8 cellular contexts compared by ENCODE assay signal in the genomic region with DNA sequence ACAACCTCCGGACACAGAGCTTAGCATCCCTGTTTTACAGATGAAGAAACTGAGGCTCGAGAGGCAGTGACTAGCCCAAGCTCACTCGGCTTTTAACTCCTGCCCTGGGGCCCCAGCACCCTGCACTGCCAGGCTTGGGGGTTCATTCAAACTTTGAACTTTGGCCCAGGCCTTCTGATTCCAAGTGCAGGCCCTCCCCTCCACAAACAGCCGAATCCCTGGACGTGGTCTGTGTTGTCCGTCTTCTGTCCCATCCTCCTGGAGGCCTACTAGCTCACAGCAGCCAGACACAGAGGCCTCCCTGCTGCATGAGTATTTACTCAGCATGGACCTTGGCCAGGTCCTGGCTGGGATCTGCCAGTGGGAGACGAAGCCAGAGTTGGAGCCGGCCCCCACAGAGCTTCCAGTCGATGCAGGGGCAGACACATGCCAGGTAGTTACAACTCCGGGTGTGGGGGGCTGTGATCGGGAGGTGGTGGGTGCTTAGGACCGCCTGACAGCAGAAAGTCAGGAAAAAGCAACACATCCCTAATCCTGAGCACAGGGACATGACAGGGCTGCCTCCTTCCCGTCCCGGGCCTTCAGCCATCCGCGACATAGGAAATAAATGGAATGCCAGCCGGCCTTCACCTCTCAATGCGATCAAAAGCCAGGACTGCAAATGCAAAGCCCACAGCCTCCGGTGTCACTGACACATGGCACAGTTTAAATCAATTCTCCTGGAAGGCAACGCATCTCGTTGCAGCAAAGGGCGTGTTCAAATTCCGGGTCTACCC. TPM values are rescaled to one million over a fixed set of nuclear protein-coding genes. Genes with fewer than 3 reads are reported as not detected.
A peak's percentile ranks its signal among the peaks of the same experiment; 100 is the strongest.
DNase-seq lines count a peak whose midpoint lies in the region; ATAC-seq, FAIRE-seq and TF ChIP-seq lines count a peak whose summit lies in the region.

No MANE protein-coding gene starts in this region.

- H3F3A ChIP-seq in PC-9 (ENCODE audit: insufficient read depth, low read depth), result no peaks in the 10 kb centered on the region

- peak overlapping the region; percentile 42 for H3K56ac ChIP-seq in IMR-90 (ENCODE audit: extremely low read depth, insufficient read depth, low read length)

- H4K20me1 ChIP-seq in IMR-90 (ENCODE audit: insufficient read depth, low read length) (peaks cover 7% of the 10 kb centered on the region), K562 (replicated peaks; ENCODE audit: control insufficient read depth, insufficient read depth, low read length) (peaks cover 15% of the 10 kb centered on the region), PC-9 (ENCODE audit: insufficient read depth) (peaks cover under 1% of the 10 kb centered on the region)

- H3K27me3 ChIP-seq in IMR-90 (ENCODE audit: control insufficient read depth, insufficient read depth, low read length) (no peaks in the 10 kb centered on the region), K562 (ENCODE audit: control insufficient read depth in 2 of 2, insufficient read depth in 2 of 2, low read length in 2 of 2) (peaks cover 41 to 91% of the 10 kb centered on the region in 2 experiments), stomach smooth muscle (ENCODE audit: control insufficient read depth in 1 of 2, insufficient read depth in 2 of 2, low read length in 2 of 2) (no peaks in the 10 kb centered on the region), PC-9 (ENCODE audit: insufficient read depth, low read depth) (no peaks in the 10 kb centered on the region)

- H3K36me3 ChIP-seq in IMR-90 (ENCODE audit: control insufficient read depth, insufficient read depth, low read length), result no peaks in the 10 kb centered on the region
- H3K36me3 ChIP-seq in K562 (ENCODE audit: control insufficient read depth, insufficient read depth, low read length), result no peaks in the 10 kb centered on the region
- H3K36me3 ChIP-seq in stomach smooth muscle (ENCODE audit: control insufficient read depth in 2 of 2, insufficient read depth in 2 of 2, low read length in 2 of 2), result no peaks in the 10 kb centered on the region
- H3K36me3 ChIP-seq in PC-9 (ENCODE audit: low read depth), result no peaks in the 10 kb centered on the region

- peak overlapping the region; percentile 92 for H2BK5ac ChIP-seq in IMR-90 (ENCODE audit: low read depth, low read length, poor library complexity, severe bottlenecking)

- no peak for FAIRE-seq in K562 (lab: Jason Lieb, UNC)

- peak overlapping the region; percentile 96; the same call in 2 of the 3 replicates for H2BK15ac ChIP-seq in IMR-90 (ENCODE audit: low read depth, low read length)

- H2BK20ac ChIP-seq in IMR-90 (ENCODE audit: low read depth, low read length), result peak overlapping the region; percentile 97

- intact Hi-C loops in IMR-90 (cut with micrococcal nuclease), result no loop called here
- intact Hi-C loops in K562 (cut with micrococcal nuclease), result no loop called here
- intact Hi-C loops in PC-9 (cut with micrococcal nuclease; ENCODE audit: unreplicated experiment), result no loop called here

- TF ChIP-seq EP300 in K562 (IDR thresholded peaks at IDR 0.05; ENCODE audit: low read length), result no peak

- peak overlapping the region; percentile 91 for H2AFZ ChIP-seq in IMR-90 (replicated peaks; ENCODE audit: low read length, poor library complexity)
- H2AFZ ChIP-seq in K562 (ENCODE audit: low read depth, low read length), result no peak overlapping the region
- no peak overlapping the region for H2AFZ ChIP-seq in PC-9

- POLR2A ChIA-PET in IMR-90 (lab: Charles Lee; ENCODE audit: unreplicated experiment), result no interaction called here
- POLR2A ChIA-PET in K562 (lab: Yijun Ruan, JAX), result interaction anchor here (0.8 to 1.2 kb wide), 2 partner anchors 25 to 294 kb away, joined by 3 read pairs; no protein-coding TSS in a partner anchor
- POLR2A ChIA-PET in PC-9 (lab: Charles Lee; ENCODE audit: unreplicated experiment), result no interaction called here

- peak overlapping the region; percentile 100 for H2AK5ac ChIP-seq in IMR-90 (ENCODE audit: low read depth, low read length)

- peak overlapping the region; percentile 99 for H3K23ac ChIP-seq in IMR-90 (ENCODE audit: low read depth, low read length)

- no peak overlapping the region; the same call in 1 of the 2 replicates for H3K4me3 ChIP-seq in IMR-90 (ENCODE audit: insufficient read depth, low read depth, low read length)
- no peak overlapping the region for H3K4me3 ChIP-seq in K562
- peak overlapping the region; percentile 45 to 69 for H3K4me3 ChIP-seq in stomach smooth muscle (ENCODE audit: low read length in 2 of 2)
- H3K4me3 ChIP-seq in PC-9, result no peak overlapping the region

- peak overlapping the region; percentile 75 for H4K5ac ChIP-seq in IMR-90 (ENCODE audit: low read depth, low read length)

- peaks cover 29% of the 10 kb centered on the region for H3K9me1 ChIP-seq in IMR-90 (ENCODE audit: insufficient read depth, low read length)
- H3K9me1 ChIP-seq in K562 (ENCODE audit: control insufficient read depth, insufficient read depth, low read length), result no peaks in the 10 kb centered on the region

- H2AK9ac ChIP-seq in IMR-90 (replicated peaks; ENCODE audit: low read depth, low read length, poor library complexity), result peak overlapping the region; percentile 93

- H3K9me3 ChIP-seq in IMR-90 (ENCODE audit: control insufficient read depth, insufficient read depth, low read length) (no peaks in the 10 kb centered on the region), K562 (replicated peaks; ENCODE audit: control insufficient read depth, insufficient read depth, low read depth, low read length) (no peaks in the 10 kb centered on the region), stomach smooth muscle (ENCODE audit: control insufficient read depth in 2 of 2, low read length in 2 of 2) (no peaks in the 10 kb centered on the region), PC-9 (ENCODE audit: insufficient read depth, low read depth) (no peaks in the 10 kb centered on the region)

- WGBS in IMR-90 (ENCODE audit: extremely low coverage in 2 of 2, insufficient read length in 1 of 2), 2 experiments, result 53% methylated on average over 7 of the region's 23 CpGs; no CpG with 5 or more reads in 1 of the 2 experiments
- WGBS in K562 (ENCODE audit: insufficient coverage, low coverage, missing lambda C conversion rate), result 33% methylated on average over 23 of the region's 23 CpGs

- no peaks in the 10 kb centered on the region for H3K9me2 ChIP-seq in PC-9 (ENCODE audit: insufficient read depth)

- in situ Hi-C loops in IMR-90 (cut with MboI; ENCODE audit: low sequenced_read_pairs), result no loop called here
- in situ Hi-C loops in K562 (cut with MboI), result no loop called here

- peak overlapping the region; percentile 100 for H3K4ac ChIP-seq in IMR-90 (ENCODE audit: low read depth, low read length)

- peaks cover 59% of the 10 kb centered on the region for H3K4me1 ChIP-seq in IMR-90 (ENCODE audit: control insufficient read depth, insufficient read depth, low read length)
- H3K4me1 ChIP-seq in K562 (replicated peaks in 1 of 2; ENCODE audit: control insufficient read depth in 2 of 2, insufficient read depth in 2 of 2, low read length in 2 of 2), result peaks cover 0 to 14% of the 10 kb centered on the region in 2 experiments; a peak in 2 of 5 replicates
- H3K4me1 ChIP-seq in stomach smooth muscle (ENCODE audit: control insufficient read depth, insufficient read depth, low read length), result peaks cover 87% of the 10 kb centered on the region
- H3K4me1 ChIP-seq in PC-9 (replicated peaks; ENCODE audit: insufficient read depth), result peaks cover 9% of the 10 kb centered on the region

- CTCF ChIA-PET in IMR-90 (lab: Yijun Ruan, JAX) (interaction anchor here (0.6 to 1.5 kb wide), 2 partner anchors 13 to 42 kb away, joined by 4 to 8 read pairs; no protein-coding TSS in a partner anchor), K562 (lab: Yijun Ruan, JAX; ENCODE audit: low intra/inter-chr PET ratio) (no interaction called here), PC-9 (lab: Charles Lee) (no interaction called here)

- H3K9ac ChIP-seq in IMR-90 (ENCODE audit: low read depth, low read length) (peak overlapping the region; percentile 19), K562 (ENCODE audit: insufficient read depth in 1 of 2, low read depth in 2 of 2, low read length in 2 of 2) (no peak overlapping the region), stomach smooth muscle (ENCODE audit: low read length in 2 of 2) (peak overlapping the region; percentile 63 to 92)

- DNase-seq in IMR-90 (peak; percentile 71), K562 (ENCODE audit: extremely low read depth in 1 of 4, low spot score in 3 of 4) (no peak), kidney tubule cell (ENCODE audit: low spot score) (peak; percentile 41), PC-9 (no peak), cortex of kidney (lab: John Stamatoyannopoulos, UW) (no peak), NCI-H345 treated with DMSO at 0.1 percent for 48 hours (lab: John Stamatoyannopoulos, UW; ENCODE audit: unreplicated experiment) (no peak)

- peak overlapping the region; percentile 84 for H3K18ac ChIP-seq in IMR-90 (ENCODE audit: low read depth, low read length)

- no peak for TF ChIP-seq POLR2A in IMR-90 (IDR thresholded peaks at IDR 0.05; ENCODE audit: low read depth, low read length)
- no peak for TF ChIP-seq POLR2A in K562 (conservative IDR thresholded peaks at IDR 0.05)

- H3K4me2 ChIP-seq in IMR-90 (ENCODE audit: low read depth, low read length) (peak overlapping the region; percentile 70), K562 (ENCODE audit: insufficient read depth, low read length) (no peak overlapping the region), PC-9 (no peak overlapping the region)

- H2BK120ac ChIP-seq in IMR-90 (ENCODE audit: low read depth, low read length), result peak overlapping the region; percentile 99

- ATAC-seq in IMR-90 (ENCODE audit: low read depth) (peak; percentile 38), K562 (0 out of 3 replicates have a peak, but pooled peaks have one; percentile 11), GM21737 (IDR thresholded peaks at IDR 0.05; ENCODE audit: unreplicated experiment) (no peak)

- peak overlapping the region; percentile 81 to 98 for H4K8ac ChIP-seq in IMR-90 (ENCODE audit: low read depth in 2 of 2, low read length in 2 of 2)

- H3K79me2 ChIP-seq in K562 (ENCODE audit: control insufficient read depth, insufficient read depth, low read length), result no peaks in the 10 kb centered on the region
- peaks cover 75% of the 10 kb centered on the region for H3K79me2 ChIP-seq in PC-9 (ENCODE audit: low read depth)

- peaks cover 13 to 87% of the 10 kb centered on the region in 2 experiments; a peak in 3 of 4 replicates for H3K79me1 ChIP-seq in IMR-90 (ENCODE audit: low read depth in 1 of 2, low read length in 2 of 2)

- H3K27ac ChIP-seq in IMR-90 (ENCODE audit: insufficient read depth, low read length), result peak overlapping the region; percentile 93
- H3K27ac ChIP-seq in K562 (ENCODE audit: extremely low read depth, low read depth, low read length), result no peak overlapping the region
- H3K27ac ChIP-seq in stomach smooth muscle (ENCODE audit: low read length), result peak overlapping the region; percentile 98
- H3K27ac ChIP-seq in PC-9, result no peak overlapping the region

- dilution Hi-C loops in IMR-90 (cut with HindIII; ENCODE audit: low sequenced_read_pairs, unreplicated experiment), result no loop called here

- no peak for TF ChIP-seq CTCF in IMR-90 (conservative IDR thresholded peaks at IDR 0.05; ENCODE audit: low read depth, low read length)
- TF ChIP-seq CTCF in K562 (IDR thresholded peaks at IDR 0.05 in 2 of 3, conservative IDR thresholded peaks at IDR 0.05 in 1 of 3; ENCODE audit: insufficient read depth in 2 of 3, low read depth in 1 of 3, low read length in 3 of 3), result no peak
- TF ChIP-seq CTCF in PC-9 (conservative IDR thresholded peaks at IDR 0.05), result no peak

- TF ChIP-seq RAD21 in IMR-90 (IDR thresholded peaks at IDR 0.05; ENCODE audit: low read length), result no peak
- TF ChIP-seq RAD21 in K562 (CRISPR knock-in tag; conservative IDR thresholded peaks at IDR 0.05 in 1 of 2, IDR thresholded peaks at IDR 0.05 in 1 of 2), result no peak

- H4K91ac ChIP-seq in IMR-90 (ENCODE audit: insufficient read depth, low read depth, low read length), result peak overlapping the region; percentile 97

- peak overlapping the region; percentile 97 for H3K14ac ChIP-seq in IMR-90 (replicated peaks; ENCODE audit: low read depth, low read length)

- no TSS peak for BruUV-seq in IMR-90 (replicated peaks; lab: Mats Ljungman, UMichigan)
- no TSS peak for BruUV-seq in K562 (replicated peaks; lab: Mats Ljungman, UMichigan)
- BruUV-seq in PC-9 (replicated peaks; lab: Mats Ljungman, UMichigan), result no TSS peak

RNA-seq across cellular contexts. Expression of a gene that starts 7.4 kb away (rescaled TPM):
- total RNA-seq in IMR-90 (2012; rRNA removed), result 13.6 and 14.5 TPM in 2 replicates
- 18.1 and 18.2 TPM in 2 replicates for polyA plus RNA-seq in IMR-90 (2012; rRNA removed)
- 14.9 and 25.2 TPM in 2 replicates for polyA plus RNA-seq in IMR-90 (2012; cell fraction: cytosol; rRNA removed)
- 20.2 and 32.8 TPM in 2 replicates for polyA plus RNA-seq in IMR-90 (2012; cell fraction: nucleus; rRNA removed; ENCODE audit: low replicate concordance)
- 0.12 TPM in 2 replicates for total RNA-seq in K562 (2011; cell fraction: chromatin; rRNA removed; ENCODE audit: low replicate concordance)
- total RNA-seq in K562 (2011; cell fraction: nucleolus; rRNA removed), result 0.13 and 0.17 TPM in 2 replicates
- total RNA-seq in K562 (2011; cell fraction: nucleoplasm; rRNA removed), result 0.15 and 0.38 TPM in 2 replicates
- total RNA-seq in K562 (2014; rRNA removed), result 0.32 and 0.37 TPM in 2 replicates
- total RNA-seq in K562 (2014; rRNA removed; fragmentation: Illumina TruSeq; extraction: Trizol), result 0.15 and 0.26 TPM in 2 replicates
- total RNA-seq in K562 (2015; rRNA removed; fragmentation: Illumina TruSeq; extraction: Trizol), result 0.38 and 0.40 TPM in 2 replicates
- 0.67 and 1.0 TPM in 2 replicates for total RNA-seq in K562 (2021)
- 0.20 and 0.49 TPM in 2 replicates for polyA plus RNA-seq in K562 (2011; rRNA removed)
- 0.78 and 0.85 TPM in 2 replicates for polyA plus RNA-seq in K562 (2011; cell fraction: cytosol; rRNA removed)
- polyA plus RNA-seq in K562 (2011; cell fraction: nucleus; rRNA removed), result 0.15 and 0.47 TPM in 2 replicates
- polyA plus RNA-seq in K562 (2012), result 0.81 and 1.1 TPM in 2 replicates
- polyA plus RNA-seq in K562 (2014; fragmentation: Illumina TruSeq; extraction: Trizol), result 0.49 and 0.51 TPM in 2 replicates
- not detected for polyA plus RNA-seq in K562 (2014; fragmentation: Nextera tagmentation; extraction: Ambion mirVana)
- 0.44 and 0.50 TPM in 2 replicates for polyA plus RNA-seq in K562 (2014; rRNA removed)
- polyA minus RNA-seq in K562 (2011; rRNA and poly(A)+ RNA removed), result 0.75 and 0.88 TPM in 2 replicates
- 0.46 and 0.76 TPM in 2 replicates for polyA minus RNA-seq in K562 (2011; cell fraction: cytosol; rRNA and poly(A)+ RNA removed)
- polyA minus RNA-seq in K562 (2011; cell fraction: nucleus; rRNA and poly(A)+ RNA removed), result 0.22 and 0.27 TPM in 2 replicates
- 11.7 and 16.5 TPM in 2 replicates for total RNA-seq in PC-9 (2021)

RNA-seq across cellular contexts. Expression of a gene that starts 46.7 kb away (rescaled TPM):
- total RNA-seq in IMR-90 (2012; rRNA removed) (8.6 TPM in 2 replicates), K562 (2014; rRNA removed) (27.2 and 28.7 TPM in 2 replicates), K562 (2014; rRNA removed; fragmentation: Illumina TruSeq; extraction: Trizol) (4.8 and 6.7 TPM in 2 replicates), K562 (2015; rRNA removed; fragmentation: Illumina TruSeq; extraction: Trizol) (16.6 and 17.0 TPM in 2 replicates), K562 (2021) (29.2 and 31.4 TPM in 2 replicates), PC-9 (2021) (15.0 and 19.4 TPM in 2 replicates)
- polyA plus RNA-seq in IMR-90 (2012; rRNA removed) (21.1 and 23.0 TPM in 2 replicates), K562 (2011; rRNA removed) (18.8 and 22.1 TPM in 2 replicates), K562 (2014; fragmentation: Illumina TruSeq; extraction: Trizol) (15.2 and 21.6 TPM in 2 replicates), K562 (2014; fragmentation: Nextera tagmentation; extraction: Ambion mirVana) (under 1 TPM; 0.27 to 0.73 TPM), K562 (2014; rRNA removed) (31.2 and 34.3 TPM in 2 replicates)
- polyA plus RNA-seq in IMR-90 (2012; cell fraction: cytosol; rRNA removed), result 12.1 and 21.4 TPM in 2 replicates
- polyA plus RNA-seq in IMR-90 (2012; cell fraction: nucleus; rRNA removed; ENCODE audit: low replicate concordance), result 16.8 and 36.6 TPM in 2 replicates
- total RNA-seq in K562 (2011; cell fraction: chromatin; rRNA removed; ENCODE audit: low replicate concordance), result 11.2 and 40.7 TPM in 2 replicates
- 26.5 and 44.0 TPM in 2 replicates for total RNA-seq in K562 (2011; cell fraction: nucleolus; rRNA removed)
- 15.6 and 16.3 TPM in 2 replicates for total RNA-seq in K562 (2011; cell fraction: nucleoplasm; rRNA removed)
- 19.8 and 47.1 TPM in 2 replicates for polyA plus RNA-seq in K562 (2011; cell fraction: cytosol; rRNA removed)
- polyA plus RNA-seq in K562 (2011; cell fraction: nucleus; rRNA removed), result 30.2 and 60.5 TPM in 2 replicates
- 27.3 and 32.5 TPM in 2 replicates for polyA plus RNA-seq in K562 (2012)
- 4.7 and 11.0 TPM in 2 replicates for polyA minus RNA-seq in K562 (2011; rRNA and poly(A)+ RNA removed)
- 15.9 and 21.1 TPM in 2 replicates for polyA minus RNA-seq in K562 (2011; cell fraction: cytosol; rRNA and poly(A)+ RNA removed)
- polyA minus RNA-seq in K562 (2011; cell fraction: nucleus; rRNA and poly(A)+ RNA removed), result 13.7 and 17.0 TPM in 2 replicates

Comparison
In these comparisons a context has a peak if more than half of its experiments do, and no peak if none do; other contexts are left out.
1. DNase-seq: peak in IMR-90 (single experiment) and kidney tubule cell (single experiment); none in K562 (0 of 4), PC-9 (0 of 2), cortex of kidney (single experiment) and NCI-H345 treated with DMSO at 0.1 percent for 48 hours (single experiment).
2. H3K27ac ChIP-seq: peak in IMR-90 (single experiment) and stomach smooth muscle (single experiment); none in K562 (single experiment) and PC-9 (single experiment).
3. H3K4me3 ChIP-seq: peak in stomach smooth muscle (2 of 2); none in IMR-90 (single experiment), K562 (single experiment) and PC-9 (single experiment).
4. H3K9ac ChIP-seq: peak in IMR-90 (single experiment) and stomach smooth muscle (2 of 2); none in K562 (0 of 2).